In the genomic region with DNA sequence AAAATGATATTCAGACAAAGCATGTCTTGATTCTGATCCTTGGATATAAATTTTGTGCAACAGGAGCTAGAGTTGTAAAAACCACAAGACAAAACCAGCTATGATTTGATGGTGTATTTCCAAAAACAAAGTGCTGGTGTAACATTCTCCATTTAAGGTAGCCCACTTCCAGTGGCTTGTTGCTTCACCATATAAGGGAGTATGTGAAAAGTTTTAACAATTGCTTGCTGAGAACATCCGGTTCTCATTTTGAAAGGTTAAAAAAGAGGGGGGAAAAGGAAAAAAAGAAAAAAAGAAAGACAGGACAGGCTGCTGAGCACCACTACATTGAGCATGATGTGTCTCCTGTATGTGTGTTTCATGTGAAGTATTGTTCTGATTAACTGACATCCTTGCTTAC, we compare ENCODE assay signal across 20 cellular contexts.
DNase-seq lines count a peak whose midpoint lies in the region; ATAC-seq and TF ChIP-seq lines count a peak whose summit lies in the region.
"Had no signal": no experiment of that assay in that cellular context is flagged by ENCODE, and none has a peak within 500 bp of the region (broad histone marks: within the 10 kb centered on the region; RNA-seq: fewer than 3 reads in every experiment).

No MANE protein-coding gene starts in this region.

- TF ChIP-seq CTCF in testis (IDR thresholded peaks at IDR 0.05): no peak
- no peak for TF ChIP-seq CTCF in thyroid gland (IDR thresholded peaks at IDR 0.05)

- H3K9me3 ChIP-seq in mucosa of rectum (ENCODE audit: control insufficient read depth in 2 of 2, low read length in 2 of 2) (no peaks in the 10 kb centered on the region), testis (no peaks in the 10 kb centered on the region), thyroid gland (no peaks in the 10 kb centered on the region)
- H3K9me3 ChIP-seq: adrenal gland had no signal

- in situ Hi-C loops in KBM-7 (cut with MboI; ENCODE audit: low pct_unique_long_range_greater_than_20kb, low sequenced_read_pairs): no loop called here

- peaks cover 12% of the 10 kb centered on the region for H3K4me1 Mint-ChIP-seq in activated CD4-positive, alpha-beta T cell treated with anti-CD3 and anti-CD28 coated beads, Interleukin-2, amount 10 ng/mL, durations not matched to agents 24 days and 14 days
- peaks cover 15% of the 10 kb centered on the region for H3K4me1 Mint-ChIP-seq in activated T-helper 17 cell treated with anti-CD3 and anti-CD28 coated beads, Interleukin-2, amount 50 U/mL, for 72 hours
- H3K4me1 Mint-ChIP-seq: stimulated activated naive B cell treated with anti-CD40 and anti-IgM and Interleukin-4, amounts not matched to agents 10 μg/mL and 1 μg/mL and 100 μg/mL, for 72 hours had no signal

- 47 to 48% methylated on average over 1 of the region's 1 CpG for WGBS in testis, 2 donors
- 74 to 86% methylated on average over 1 of the region's 1 CpG for WGBS in thyroid gland, 2 donors

- H3K27me3 Mint-ChIP-seq in activated CD4-positive, alpha-beta T cell treated with anti-CD3 and anti-CD28 coated beads, Interleukin-2, amount 10 ng/mL, durations not matched to agents 24 days and 14 days: no peaks in the 10 kb centered on the region
- no peaks in the 10 kb centered on the region for H3K27me3 Mint-ChIP-seq in activated T-helper 17 cell treated with anti-CD3 and anti-CD28 coated beads, Interleukin-2, amount 50 U/mL, for 72 hours
- H3K27me3 Mint-ChIP-seq: stimulated activated naive B cell treated with anti-CD40 and anti-IgM and Interleukin-4, amounts not matched to agents 10 μg/mL and 1 μg/mL and 100 μg/mL, for 72 hours had no signal

- peak overlapping the region; percentile 51 for H3K4me3 Mint-ChIP-seq in activated CD4-positive, alpha-beta T cell treated with anti-CD3 and anti-CD28 coated beads, Interleukin-2, amount 10 ng/mL, durations not matched to agents 24 days and 14 days
- H3K4me3 Mint-ChIP-seq in activated T-helper 17 cell treated with anti-CD3 and anti-CD28 coated beads, Interleukin-2, amount 50 U/mL, for 72 hours: peak overlapping the region; percentile 66
- H3K4me3 Mint-ChIP-seq: CD14-positive monocyte; stimulated activated naive B cell treated with anti-CD40 and anti-IgM and Interleukin-4, amounts not matched to agents 10 μg/mL and 1 μg/mL and 100 μg/mL, for 72 hours had no signal

- no peak overlapping the region for H3K4me3 ChIP-seq in mucosa of rectum (ENCODE audit: low read length in 2 of 2)
- H3K4me3 ChIP-seq in testis: no peak overlapping the region
- H3K4me3 ChIP-seq in thyroid gland (replicated peaks in 1 of 3): no peak overlapping the region
- H3K4me3 ChIP-seq: adrenal gland, GM12878 had no signal

- no peaks in the 10 kb centered on the region for H3K9me3 Mint-ChIP-seq in activated CD4-positive, alpha-beta T cell treated with anti-CD3 and anti-CD28 coated beads, Interleukin-2, amount 10 ng/mL, durations not matched to agents 24 days and 14 days
- no peaks in the 10 kb centered on the region for H3K9me3 Mint-ChIP-seq in activated T-helper 17 cell treated with anti-CD3 and anti-CD28 coated beads, Interleukin-2, amount 50 U/mL, for 72 hours
- H3K9me3 Mint-ChIP-seq: CD14-positive monocyte; stimulated activated naive B cell treated with anti-CD40 and anti-IgM and Interleukin-4, amounts not matched to agents 10 μg/mL and 1 μg/mL and 100 μg/mL, for 72 hours had no signal

- ATAC-seq in activated T-helper 17 cell treated with anti-CD3 and anti-CD28 coated beads, Interleukin-2, amount 50 U/mL, for 72 hours (replicated peaks): peak; percentile 64
- ATAC-seq: GM12878; stimulated activated naive B cell treated with anti-CD40 and anti-IgM and Interleukin-4, amounts not matched to agents 10 μg/mL and 1 μg/mL and 100 μg/mL, for 72 hours had no signal

- DNase-seq in activated CD4-positive, alpha-beta T cell treated with anti-CD3 and anti-CD28 coated beads, Interleukin-2, amount 10 ng/mL, durations not matched to agents 24 days and 14 days: no peak
- no peak for DNase-seq in activated CD4-positive, alpha-beta T cell treated with anti-CD3 and anti-CD28 coated beads for 48 hours
- DNase-seq in testis: no peak
- DNase-seq in dermis blood vessel endothelial cell: no peak
- DNase-seq in KBM-7: no peak
- DNase-seq in thyroid gland: no peak
- DNase-seq: 8988T; activated CD8-positive, alpha-beta memory T cell treated with anti-CD3 and anti-CD28 coated beads for 24 hours; adrenal gland; mammary epithelial cell; NCI-H1436 treated with DMSO at 0.1 percent for 48 hours; NCI-H446; SHP77 treated with DMSO at 0.1 percent for 48 hours; stimulated activated naive B cell treated with anti-CD40 and anti-IgM and Interleukin-4, amounts not matched to agents 10 μg/mL and 1 μg/mL and 100 μg/mL, for 72 hours; T1000 had no signal

- H3K27ac ChIP-seq in mucosa of rectum (ENCODE audit: low read depth in 2 of 2, low read length in 2 of 2): peak overlapping the region; percentile 11 to 25
- peak overlapping the region; percentile 77 to 79 for H3K27ac ChIP-seq in testis
- no peak overlapping the region for H3K27ac ChIP-seq in thyroid gland
- H3K27ac ChIP-seq: KMS-11 had no signal

- intact Hi-C loops in activated CD4-positive, alpha-beta T cell treated with anti-CD3 and anti-CD28 coated beads, Interleukin-2, amount 10 ng/mL, durations not matched to agents 24 days and 14 days (cut with micrococcal nuclease): no loop called here
- intact Hi-C loops in testis (cut with DNase I; ENCODE audit: low total_unique reads): no loop called here
- intact Hi-C loops in thyroid gland (cut with DNase I): no loop called here

- H3K36me3 Mint-ChIP-seq in activated CD4-positive, alpha-beta T cell treated with anti-CD3 and anti-CD28 coated beads, Interleukin-2, amount 10 ng/mL, durations not matched to agents 24 days and 14 days (ENCODE audit: low read depth): peaks cover 55% of the 10 kb centered on the region
- peaks cover 41% of the 10 kb centered on the region for H3K36me3 Mint-ChIP-seq in activated T-helper 17 cell treated with anti-CD3 and anti-CD28 coated beads, Interleukin-2, amount 50 U/mL, for 72 hours (ENCODE audit: low read depth)

- H3K9ac ChIP-seq in mucosa of rectum (ENCODE audit: low read depth in 1 of 2, low read length in 2 of 2): no peak overlapping the region
- H3K9ac ChIP-seq: KMS-11 had no signal

- no peak for TF ChIP-seq POLR2A in testis (IDR thresholded peaks at IDR 0.05)
- no peak for TF ChIP-seq POLR2A in thyroid gland (IDR thresholded peaks at IDR 0.05)

- H3K36me3 ChIP-seq in mucosa of rectum (ENCODE audit: control insufficient read depth in 2 of 2, insufficient read depth in 2 of 2, low read length in 2 of 2): peaks cover 62 to 71% of the 10 kb centered on the region in 2 donors
- H3K36me3 ChIP-seq in testis (ENCODE audit: low read depth, missing control alignments): no peaks in the 10 kb centered on the region
- peaks cover 56 to 68% of the 10 kb centered on the region in 2 donors for H3K36me3 ChIP-seq in thyroid gland

- H3K27me3 ChIP-seq in mucosa of rectum (ENCODE audit: control insufficient read depth in 2 of 2, insufficient read depth in 2 of 2, low read length in 2 of 2): no peaks in the 10 kb centered on the region
- no peaks in the 10 kb centered on the region for H3K27me3 ChIP-seq in testis
- H3K27me3 ChIP-seq in thyroid gland: no peaks in the 10 kb centered on the region
- H3K27me3 ChIP-seq: adrenal gland had no signal

- peak overlapping the region; percentile 45 for H3K27ac Mint-ChIP-seq in activated CD4-positive, alpha-beta T cell treated with anti-CD3 and anti-CD28 coated beads, Interleukin-2, amount 10 ng/mL, durations not matched to agents 24 days and 14 days
- H3K27ac Mint-ChIP-seq in activated T-helper 17 cell treated with anti-CD3 and anti-CD28 coated beads, Interleukin-2, amount 50 U/mL, for 72 hours: peak overlapping the region; percentile 80
- H3K27ac Mint-ChIP-seq: CD14-positive monocyte; stimulated activated naive B cell treated with anti-CD40 and anti-IgM and Interleukin-4, amounts not matched to agents 10 μg/mL and 1 μg/mL and 100 μg/mL, for 72 hours had no signal

- H3K4me1 ChIP-seq in mucosa of rectum (ENCODE audit: control insufficient read depth in 2 of 2, insufficient read depth in 2 of 2, low read length in 2 of 2) (no peaks in the 10 kb centered on the region), testis (peaks cover 3% of the 10 kb centered on the region), thyroid gland (no peaks in the 10 kb centered on the region)

Comparison
In these comparisons a context has a peak if more than half of its experiments do, and no peak if none do; other contexts are left out.
1. H3K27ac ChIP-seq: peak in mucosa of rectum (2 of 2) and testis (2 of 2); none in thyroid gland (0 of 3).